In the genomic region with DNA sequence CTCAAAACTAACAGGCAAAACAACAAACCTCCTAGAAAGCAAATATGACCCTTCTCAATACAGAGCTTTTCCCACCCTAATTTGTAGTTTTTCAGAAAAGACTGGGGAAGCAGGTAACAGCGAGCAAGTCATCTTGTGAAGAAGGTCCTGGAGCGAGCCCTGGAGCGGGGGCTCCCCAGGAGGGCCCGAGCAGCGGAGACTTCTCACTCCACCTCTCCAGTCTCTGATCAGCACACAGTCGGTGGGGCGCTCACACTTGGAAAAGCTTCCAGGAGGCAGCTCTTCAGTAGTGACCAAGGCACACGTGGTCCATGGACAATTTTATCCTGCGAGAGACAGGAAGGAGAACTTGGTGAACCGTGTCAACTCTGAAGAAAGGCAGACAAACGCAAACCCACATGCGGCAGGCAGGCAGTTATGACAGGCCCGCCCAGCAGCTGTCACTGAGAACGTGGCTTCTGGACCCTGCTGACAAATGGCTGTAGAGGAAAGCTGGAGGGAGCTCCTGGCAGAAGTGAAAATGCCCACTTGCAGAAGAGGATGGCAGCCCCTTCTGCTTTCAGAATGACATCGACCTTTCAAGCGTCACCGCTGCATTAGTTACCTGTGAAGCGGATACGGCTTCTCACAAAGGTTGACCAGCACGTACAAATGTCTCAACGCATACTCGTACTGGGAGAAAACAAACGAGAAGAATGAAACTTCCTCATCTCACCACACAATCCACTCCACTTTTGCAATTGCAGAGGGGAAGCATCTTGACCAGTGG, we compare ENCODE assay signal across 8 cellular contexts. TPM values are rescaled to one million over a fixed set of nuclear protein-coding genes. Genes with fewer than 3 reads are reported as not detected.
DNase-seq lines count a peak whose midpoint lies in the region; ATAC-seq and TF ChIP-seq lines count a peak whose summit lies in the region.

No MANE protein-coding gene starts in this region.

- no peaks in the 10 kb centered on the region for H3K79me2 ChIP-seq in neural progenitor cell (ENCODE audit: low read depth)

- no peaks in the 10 kb centered on the region for H4K20me1 ChIP-seq in neural progenitor cell (ENCODE audit: low read depth)

- no peak overlapping the region for H2AFZ ChIP-seq in neural progenitor cell (replicated peaks)

- H3K4me3 ChIP-seq in neural progenitor cell, result no peak overlapping the region

- no peaks in the 10 kb centered on the region for H3K4me1 ChIP-seq in neural progenitor cell

- H3F3A ChIP-seq in neural progenitor cell (ENCODE audit: low read depth), result no peaks in the 10 kb centered on the region

- H3K36me3 ChIP-seq in neural progenitor cell, result no peaks in the 10 kb centered on the region

- H3K4me3 Mint-ChIP-seq in naive B cell, result peak overlapping the region in 7 of 8 donors; percentile 43 to 90 (median 66)
- no peak overlapping the region for H3K4me3 Mint-ChIP-seq in neural progenitor cell

- no peaks in the 10 kb centered on the region for H3K9me3 ChIP-seq in neural progenitor cell (ENCODE audit: low read depth)

- H3K27ac Mint-ChIP-seq in naive B cell (peak overlapping the region; percentile 93 to 99 (median 97)), neural progenitor cell (no peak overlapping the region)

- H3K4me1 Mint-ChIP-seq in naive B cell, result peaks cover 28 to 72% (median 63%) of the 10 kb centered on the region in 3 donors
- H3K4me1 Mint-ChIP-seq in neural progenitor cell, result no peaks in the 10 kb centered on the region

- H3K9me3 Mint-ChIP-seq in naive B cell, result no peaks in the 10 kb centered on the region
- no peaks in the 10 kb centered on the region for H3K9me3 Mint-ChIP-seq in neural progenitor cell

- no peak overlapping the region for H3K9ac ChIP-seq in neural progenitor cell

- no peaks in the 10 kb centered on the region for H3K36me3 Mint-ChIP-seq in naive B cell
- peaks cover 21% of the 10 kb centered on the region for H3K36me3 Mint-ChIP-seq in neural progenitor cell

- DNase-seq in NOMO-1 treated with dmso at 0.1 percent for 144 hours (lab: John Stamatoyannopoulos, UW; ENCODE audit: unreplicated experiment) (peak; percentile 95), naive B cell (peak; percentile 88), GM19240 (ENCODE audit: insufficient read length, low spot score) (no peak), AG20443 (ENCODE audit: low spot score) (no peak), neural progenitor cell (ENCODE audit: low spot score) (no peak), G401 (ENCODE audit: low spot score) (no peak)

- TF ChIP-seq CTCF in neural progenitor cell (IDR thresholded peaks at IDR 0.05), result no peak

- H3K27me3 Mint-ChIP-seq in naive B cell (no peaks in the 10 kb centered on the region), neural progenitor cell (ENCODE audit: insufficient read depth, low read depth) (peaks cover 2% of the 10 kb centered on the region)

- H3K27me3 ChIP-seq in neural progenitor cell, result no peaks in the 10 kb centered on the region

- H3K27ac ChIP-seq in neural progenitor cell, result no peak overlapping the region

- no peak overlapping the region for H3K4me2 ChIP-seq in neural progenitor cell

- in situ Hi-C loops in G401 (cut with HindIII; ENCODE audit: low sequenced_read_pairs), result no loop called here

- peak; percentile 96 for ATAC-seq in GM18868 (IDR thresholded peaks at IDR 0.05; ENCODE audit: unreplicated experiment)
- ATAC-seq in HG02763 (IDR thresholded peaks at IDR 0.05; ENCODE audit: unreplicated experiment), result peak; percentile 90
- ATAC-seq in naive B cell (ENCODE audit: low read depth in 2 of 2), result peak; percentile 96 to 98

RNA-seq across cellular contexts. Expression of a gene that starts 44.2 kb away (rescaled TPM):
- polyA plus RNA-seq in naive B cell (ENCODE audit: low read depth in 6 of 6), result 10 to 100 TPM in 4 of 6 donors, 1 to 10 TPM in 2; 9.1 to 22.1 (median 13.2) TPM
- 71.8 and 87.0 TPM in 2 replicates for total RNA-seq in neural progenitor cell (ENCODE audit: low replicate concordance)
- total RNA-seq in G401 (2014; rRNA removed; shearing (Covaris generic)), result 51.2 and 80.3 TPM in 2 replicates

Comparison
In these comparisons a context has a peak if more than half of its experiments do, and no peak if none do; other contexts are left out.
1. DNase-seq: peak in NOMO-1 treated with dmso at 0.1 percent for 144 hours (single experiment) and naive B cell (single experiment); none in GM19240 (single experiment), AG20443 (single experiment), neural progenitor cell (single experiment) and G401 (single experiment).
2. Peak in every context shown above with its lines, with median percentiles within 50 percentile points of each other: ATAC-seq.